ENCODE assay signal across 8 cellular contexts in the genomic region with DNA sequence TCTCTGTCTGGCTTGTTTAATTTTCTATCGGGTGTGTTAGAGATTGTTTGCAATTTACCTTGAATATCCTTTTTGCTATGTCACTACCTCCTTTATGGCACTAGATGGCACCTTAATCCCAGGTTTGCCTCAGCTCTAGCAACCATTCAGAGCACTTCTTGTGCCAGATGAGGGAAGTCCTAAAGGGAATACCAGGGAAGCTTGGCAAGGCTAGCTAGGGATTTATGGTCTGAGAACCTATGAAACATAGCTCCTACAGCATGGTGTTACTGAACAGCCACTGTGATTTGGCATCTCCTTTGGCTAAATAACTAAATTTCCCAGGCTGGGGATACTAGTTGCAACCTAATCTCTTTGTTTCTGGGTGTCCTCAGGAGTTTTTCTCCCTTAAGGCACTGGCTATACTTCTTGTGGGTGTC.
DNase-seq lines count a peak whose midpoint lies in the region; ATAC-seq and TF ChIP-seq lines count a peak whose summit lies in the region.

No MANE protein-coding gene starts in this region.

- WGBS in esophagus muscularis mucosa = 3% methylated on average over 1 of the region's 1 CpG

- peaks cover 3% of the 10 kb centered on the region; the same call in 1 of the 2 replicates for H3K36me3 Mint-ChIP-seq in WTC11
- H3K36me3 Mint-ChIP-seq in naive thymus-derived CD4-positive, alpha-beta T cell = no peaks in the 10 kb centered on the region

- CTCF ChIA-PET in WTC11 (lab: Charles Lee) = interaction anchor here (0.5 to 2.0 kb wide), 19 partner anchors 10 to 433 kb away, joined by 3 to 13 read pairs (median 4); partner anchors contain the start of genes CCT6A, MRPS17, NIPSNAP2 and PSPH
- CTCF ChIA-PET in naive thymus-derived CD4-positive, alpha-beta T cell (lab: Charles Lee) = interaction anchor here (0.7 to 2.1 kb wide), 9 partner anchors 11 to 437 kb away, joined by 3 to 10 read pairs (median 4); no protein-coding TSS in a partner anchor

- H3K4me1 ChIP-seq in esophagus muscularis mucosa = peaks cover 0 to 6% (median 3%) of the 10 kb centered on the region in 4 donors
- H3K4me1 ChIP-seq in naive thymus-derived CD4-positive, alpha-beta T cell (ENCODE audit: control insufficient read depth in 2 of 2, insufficient read depth in 2 of 2, low read length in 2 of 2) = peaks cover 6 to 7% of the 10 kb centered on the region in 2 donors

- no peak overlapping the region for H3K27ac ChIP-seq in esophagus muscularis mucosa (replicated peaks in 1 of 4)
- H3K27ac ChIP-seq in naive thymus-derived CD4-positive, alpha-beta T cell (ENCODE audit: low read depth, low read length) = no peak overlapping the region

- no peaks in the 10 kb centered on the region for H3K36me3 ChIP-seq in esophagus muscularis mucosa
- H3K36me3 ChIP-seq in naive thymus-derived CD4-positive, alpha-beta T cell (ENCODE audit: control insufficient read depth in 2 of 3, insufficient read depth in 3 of 3, low read length in 3 of 3) = no peaks in the 10 kb centered on the region

- H3K4me3 Mint-ChIP-seq in WTC11 = no peak overlapping the region
- H3K4me3 Mint-ChIP-seq in naive thymus-derived CD4-positive, alpha-beta T cell = peak overlapping the region in 1 of 10 donors; percentile 59

- H3K4me3 ChIP-seq in esophagus muscularis mucosa = no peak overlapping the region
- no peak overlapping the region for H3K4me3 ChIP-seq in naive thymus-derived CD4-positive, alpha-beta T cell (ENCODE audit: low read length)

- peaks cover 0 to 3% (median 0%) of the 10 kb centered on the region in 4 donors for H3K27me3 ChIP-seq in esophagus muscularis mucosa
- peaks cover 0 to 3% of the 10 kb centered on the region in 2 donors for H3K27me3 ChIP-seq in naive thymus-derived CD4-positive, alpha-beta T cell (ENCODE audit: control insufficient read depth in 2 of 2, insufficient read depth in 2 of 2, low read length in 2 of 2)

- TF ChIP-seq CTCF in WTC11 (IDR thresholded peaks at IDR 0.05) (no peak), esophagus muscularis mucosa (IDR thresholded peaks at IDR 0.05) (peak; percentile 69 to 80 (median 77))

- intact Hi-C loops in esophagus muscularis mucosa (cut with DNase I) = no loop called here
- intact Hi-C loops in naive thymus-derived CD4-positive, alpha-beta T cell (cut with micrococcal nuclease) = loop anchor here (1.0 to 10.0 kb wide), 7 partner anchors 82 to 433 kb away; partner anchors contain the start of genes NIPSNAP2 (in 2 of the 2) and ZNF713 (in 2 of the 2)

- no peaks in the 10 kb centered on the region for H3K4me1 Mint-ChIP-seq in WTC11
- H3K4me1 Mint-ChIP-seq in naive thymus-derived CD4-positive, alpha-beta T cell = peaks cover 7 to 15% (median 12%) of the 10 kb centered on the region in 7 donors

- no peak overlapping the region for H3K27ac Mint-ChIP-seq in WTC11
- peak overlapping the region in 1 of 9 donors; percentile 72 for H3K27ac Mint-ChIP-seq in naive thymus-derived CD4-positive, alpha-beta T cell

- ATAC-seq in GM19397 (IDR thresholded peaks at IDR 0.05; ENCODE audit: unreplicated experiment) (peak; percentile 86), HG03378 (IDR thresholded peaks at IDR 0.05; ENCODE audit: unreplicated experiment) (peak; percentile 89), WTC11 (peak; percentile 97)
- peak; percentile 81 for ATAC-seq in naive thymus-derived CD4-positive, alpha-beta T cell

- POLR2A ChIA-PET in WTC11 (lab: Charles Lee) = no interaction called here
- POLR2A ChIA-PET in naive thymus-derived CD4-positive, alpha-beta T cell (lab: Charles Lee) = interaction anchor here (0.6 to 1.4 kb wide), 2 partner anchors 433 to 1073 kb away, joined by 4 read pairs; no protein-coding TSS in a partner anchor

- no peaks in the 10 kb centered on the region for H3K9me3 ChIP-seq in esophagus muscularis mucosa
- H3K9me3 ChIP-seq in naive thymus-derived CD4-positive, alpha-beta T cell (ENCODE audit: control insufficient read depth in 2 of 3, low read length in 3 of 3) = peaks cover 0 to 5% (median 0%) of the 10 kb centered on the region in 3 experiments

- no peak for TF ChIP-seq POLR2A in esophagus muscularis mucosa (IDR thresholded peaks at IDR 0.05; ENCODE audit: low read depth)

- peaks cover 4% of the 10 kb centered on the region for H3K27me3 Mint-ChIP-seq in WTC11 (ENCODE audit: low read depth)
- H3K27me3 Mint-ChIP-seq in naive thymus-derived CD4-positive, alpha-beta T cell = peaks cover 0 to 9% (median 5%) of the 10 kb centered on the region in 5 donors

- DNase-seq in DMS153 treated with DMSO at 0.1 percent for 48 hours (lab: John Stamatoyannopoulos, UW; ENCODE audit: unreplicated experiment) (peak; percentile 77), NCI-H2227 treated with DMSO at 0.1 percent for 48 hours (lab: John Stamatoyannopoulos, UW) (peak; percentile 45), WTC11 (ENCODE audit: low spot score) (peak; percentile 17), esophagus muscularis mucosa (ENCODE audit: extremely low spot score) (no peak), UCSD-AML1 (lab: John Stamatoyannopoulos, UW; ENCODE audit: unreplicated experiment) (no peak)
- peak in 8 of 9 donors; percentile 23 to 66 (median 52) for DNase-seq in naive thymus-derived CD4-positive, alpha-beta T cell

- no peak for TF ChIP-seq EP300 in esophagus muscularis mucosa (IDR thresholded peaks at IDR 0.05)

- H3K9me3 Mint-ChIP-seq in WTC11 = peaks cover 37% of the 10 kb centered on the region
- peaks cover 0 to 13% (median 0%) of the 10 kb centered on the region in 11 donors for H3K9me3 Mint-ChIP-seq in naive thymus-derived CD4-positive, alpha-beta T cell

TF ChIP-seq in WTC11, 78 proteins besides CTCF, POLR2A, EP300 and RAD21:
- TF ChIP-seq, protein P1, sequence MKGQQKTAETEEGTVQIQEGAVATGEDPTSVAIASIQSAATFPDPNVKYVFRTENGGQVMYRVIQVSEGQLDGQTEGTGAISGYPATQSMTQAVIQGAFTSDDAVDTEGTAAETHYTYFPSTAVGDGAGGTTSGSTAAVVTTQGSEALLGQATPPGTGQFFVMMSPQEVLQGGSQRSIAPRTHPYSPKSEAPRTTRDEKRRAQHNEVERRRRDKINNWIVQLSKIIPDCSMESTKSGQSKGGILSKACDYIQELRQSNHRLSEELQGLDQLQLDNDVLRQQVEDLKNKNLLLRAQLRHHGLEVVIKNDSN (CRISPR knock-in tag; IDR thresholded peaks at IDR 0.05) = no peak
- TF ChIP-seq ZNF219 (CRISPR knock-in tag; IDR thresholded peaks at IDR 0.05; ENCODE audit: borderline replicate concordance) (no peak), NFE2L1 (CRISPR knock-in tag; IDR thresholded peaks at IDR 0.05) (no peak), MAX (CRISPR knock-in tag; IDR thresholded peaks at IDR 0.05) (no peak), ZNF317 (CRISPR knock-in tag; IDR thresholded peaks at IDR 0.05; ENCODE audit: borderline replicate concordance, low read depth) (no peak), AFF4 (CRISPR knock-in tag; IDR thresholded peaks at IDR 0.05; ENCODE audit: borderline replicate concordance) (no peak), ESRRA (CRISPR knock-in tag; IDR thresholded peaks at IDR 0.05; ENCODE audit: borderline replicate concordance) (no peak)
- TF ChIP-seq, protein P2, sequence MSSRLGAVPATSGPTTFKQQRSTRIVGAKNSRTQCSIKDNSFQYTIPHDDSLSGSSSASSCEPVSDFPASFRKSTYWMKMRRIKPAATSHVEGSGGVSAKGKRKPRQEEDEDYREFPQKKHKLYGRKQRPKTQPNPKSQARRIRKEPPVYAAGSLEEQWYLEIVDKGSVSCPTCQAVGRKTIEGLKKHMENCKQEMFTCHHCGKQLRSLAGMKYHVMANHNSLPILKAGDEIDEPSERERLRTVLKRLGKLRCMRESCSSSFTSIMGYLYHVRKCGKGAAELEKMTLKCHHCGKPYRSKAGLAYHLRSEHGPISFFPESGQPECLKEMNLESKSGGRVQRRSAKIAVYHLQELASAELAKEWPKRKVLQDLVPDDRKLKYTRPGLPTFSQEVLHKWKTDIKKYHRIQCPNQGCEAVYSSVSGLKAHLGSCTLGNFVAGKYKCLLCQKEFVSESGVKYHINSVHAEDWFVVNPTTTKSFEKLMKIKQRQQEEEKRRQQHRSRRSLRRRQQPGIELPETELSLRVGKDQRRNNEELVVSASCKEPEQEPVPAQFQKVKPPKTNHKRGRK (CRISPR knock-in tag; IDR thresholded peaks at IDR 0.05; ENCODE audit: borderline replicate concordance) = no peak

Comparison
In these comparisons a context has a peak if more than half of its experiments do, and no peak if none do; other contexts are left out.
1. DNase-seq: peak in DMS153 treated with DMSO at 0.1 percent for 48 hours (single experiment), NCI-H2227 treated with DMSO at 0.1 percent for 48 hours (single experiment), WTC11 (single experiment) and naive thymus-derived CD4-positive, alpha-beta T cell (8 of 9); none in esophagus muscularis mucosa (single experiment) and UCSD-AML1 (single experiment).
2. Peak in every context shown above with its lines, with median percentiles within 50 percentile points of each other: ATAC-seq.